Comparison of ENCODE assay signal across 25 cellular contexts in genomic region chr12:58961166-58961565, GRCh38. TPM values are rescaled to one million over a fixed set of nuclear protein-coding genes. Genes with fewer than 3 reads are reported as not detected.
DNase-seq lines count a peak whose midpoint lies in the region; ATAC-seq, FAIRE-seq and TF ChIP-seq lines count a peak whose summit lies in the region.
"Had no signal": no experiment of that assay in that cellular context is flagged by ENCODE, and none has a peak within 500 bp of the region (broad histone marks: within the 10 kb centered on the region; RNA-seq: fewer than 3 reads in every experiment).

No MANE protein-coding gene starts in this region.

- no peak overlapping the region; the same call in 1 of the 2 replicates for H4K5ac ChIP-seq in IMR-90 (ENCODE audit: low read depth, low read length)

- no peaks in the 10 kb centered on the region for H3K9me1 ChIP-seq in IMR-90 (ENCODE audit: insufficient read depth, low read length)

- H3K27ac ChIP-seq in IMR-90 (ENCODE audit: insufficient read depth, low read length): peak overlapping the region; percentile 52; the same call in 1 of the 2 replicates
- no peak overlapping the region for H3K27ac ChIP-seq in neural progenitor cell
- H3K27ac ChIP-seq: A549 had no signal

- no peak for FAIRE-seq in D721Med (lab: Jason Lieb, UNC)
- FAIRE-seq: GM19239, H54, K562 had no signal

- ATAC-seq in IMR-90 (ENCODE audit: low read depth): peak; percentile 54
- ATAC-seq: A549, K562, Panc1 had no signal

- H3K27me3 ChIP-seq in IMR-90 (ENCODE audit: control insufficient read depth, insufficient read depth, low read length): no peaks in the 10 kb centered on the region
- no peaks in the 10 kb centered on the region for H3K27me3 ChIP-seq in neural progenitor cell
- H3K27me3 ChIP-seq: BE2C, MG63, SJCRH30 had no signal

- no peak for TF ChIP-seq CTCF in IMR-90 (conservative IDR thresholded peaks at IDR 0.05; ENCODE audit: low read depth, low read length)
- TF ChIP-seq CTCF in choroid plexus epithelial cell (conservative IDR thresholded peaks at IDR 0.05; ENCODE audit: low read depth, low read length): no peak
- TF ChIP-seq CTCF in neural progenitor cell (IDR thresholded peaks at IDR 0.05): no peak
- no peak for TF ChIP-seq CTCF in D721Med (IDR thresholded peaks at IDR 0.05; ENCODE audit: insufficient read depth, missing control alignments)

- H3K9ac ChIP-seq in IMR-90 (ENCODE audit: low read depth, low read length): no peak overlapping the region
- no peak overlapping the region for H3K9ac ChIP-seq in neural progenitor cell

- H3K36me3 Mint-ChIP-seq in neural progenitor cell: no peaks in the 10 kb centered on the region

- H2BK120ac ChIP-seq in IMR-90 (ENCODE audit: low read depth, low read length): peak overlapping the region; percentile 21

- 0 out of 3 replicates have a peak overlapping the region, but pooled peaks have one; percentile 1 for H2BK15ac ChIP-seq in IMR-90 (ENCODE audit: low read depth, low read length)

- peak; percentile 4 for DNase-seq in IMR-90
- peak; percentile 6 for DNase-seq in choroid plexus epithelial cell (ENCODE audit: low read depth)
- DNase-seq in iris pigment epithelial cell (ENCODE audit: low read depth): peak; percentile 37
- DNase-seq in neural progenitor cell (ENCODE audit: low spot score): peak; percentile 20
- no peak for DNase-seq in activated CD8-positive, alpha-beta memory T cell treated with anti-CD3 and anti-CD28 coated beads for 24 hours
- no peak for DNase-seq in NCI-H1105 (lab: John Stamatoyannopoulos, UW)
- no peak for DNase-seq in D721Med (ENCODE audit: insufficient read length, low spot score)
- no peak for DNase-seq in NCI-H2029 (lab: John Stamatoyannopoulos, UW)
- DNase-seq: BE2C; COR-L47; GDM1; MG63; NCI-H1417 treated with DMSO at 0.1 percent for 48 hours; NCI-H187; NCI-H2107; NCI-H226; NCI-H510A treated with DMSO at 0.1 percent for 48 hours; NCI-H774; NK-92 treated with Interleukin-12 subunit alpha and Interleukin-12 subunit beta, amount 100 ng/mL, for 24 hours had no signal

- H4K20me1 ChIP-seq in IMR-90 (ENCODE audit: insufficient read depth, low read length) (no peaks in the 10 kb centered on the region), neural progenitor cell (ENCODE audit: low read depth) (no peaks in the 10 kb centered on the region)

- peak overlapping the region; percentile 1; the same call in 1 of the 2 replicates for H3K4ac ChIP-seq in IMR-90 (ENCODE audit: low read depth, low read length)

- peaks cover 3% of the 10 kb centered on the region for H3F3A ChIP-seq in neural progenitor cell (ENCODE audit: low read depth)

- H4K8ac ChIP-seq in IMR-90 (ENCODE audit: low read depth in 2 of 2, low read length in 2 of 2): peak overlapping the region; percentile 14 to 88; a peak in 2 of 4 replicates

- H3K4me2 ChIP-seq in IMR-90 (ENCODE audit: low read depth, low read length): no peak overlapping the region
- peak overlapping the region; percentile 50 for H3K4me2 ChIP-seq in neural progenitor cell
- H3K4me2 ChIP-seq: A549 had no signal

- H3K4me1 ChIP-seq in IMR-90 (ENCODE audit: control insufficient read depth, insufficient read depth, low read length) (peaks cover 7% of the 10 kb centered on the region), neural progenitor cell (peaks cover 28% of the 10 kb centered on the region)
- H3K4me1 ChIP-seq: BE2C had no signal

- in situ Hi-C loops in IMR-90 (cut with MboI; ENCODE audit: low sequenced_read_pairs): no loop called here

- no peaks in the 10 kb centered on the region for H3K79me2 ChIP-seq in neural progenitor cell (ENCODE audit: low read depth)

- H3K9me3 ChIP-seq in IMR-90 (ENCODE audit: control insufficient read depth, insufficient read depth, low read length) (no peaks in the 10 kb centered on the region), neural progenitor cell (ENCODE audit: low read depth) (no peaks in the 10 kb centered on the region)
- H3K9me3 ChIP-seq: A549, BE2C, MG63 had no signal

- H2BK20ac ChIP-seq in IMR-90 (ENCODE audit: low read depth, low read length): peak overlapping the region; percentile 30

- CTCF ChIA-PET in IMR-90 (lab: Yijun Ruan, JAX): interaction anchor here (1.3 kb wide), 1 partner anchor 9 kb away, joined by 4 read pairs; no protein-coding TSS in a partner anchor

- H3K14ac ChIP-seq in IMR-90 (replicated peaks; ENCODE audit: low read depth, low read length): no peak overlapping the region; the same call in 1 of the 2 replicates

- H3K36me3 ChIP-seq in IMR-90 (ENCODE audit: control insufficient read depth, insufficient read depth, low read length): no peaks in the 10 kb centered on the region
- no peaks in the 10 kb centered on the region for H3K36me3 ChIP-seq in neural progenitor cell
- H3K36me3 ChIP-seq: BE2C, MG63, SJCRH30 had no signal

- H3K9me3 Mint-ChIP-seq in neural progenitor cell: peaks cover 3% of the 10 kb centered on the region

- H3K23ac ChIP-seq in IMR-90 (ENCODE audit: low read depth, low read length): no peak overlapping the region

- no peak overlapping the region for H2AK9ac ChIP-seq in IMR-90 (replicated peaks; ENCODE audit: low read depth, low read length, poor library complexity)

- TF ChIP-seq POLR2A in IMR-90 (IDR thresholded peaks at IDR 0.05; ENCODE audit: low read depth, low read length): no peak

- peaks cover 28% of the 10 kb centered on the region for H3K4me1 Mint-ChIP-seq in neural progenitor cell

- no peak overlapping the region for H3K56ac ChIP-seq in IMR-90 (ENCODE audit: extremely low read depth, insufficient read depth, low read length)

- POLR2A ChIA-PET in IMR-90 (lab: Charles Lee; ENCODE audit: unreplicated experiment): no interaction called here

- H2AK5ac ChIP-seq in IMR-90 (ENCODE audit: low read depth, low read length): no peak overlapping the region

- no peak overlapping the region for H4K91ac ChIP-seq in IMR-90 (ENCODE audit: insufficient read depth, low read depth, low read length)

- H2AFZ ChIP-seq in IMR-90 (replicated peaks; ENCODE audit: low read length, poor library complexity) (no peak overlapping the region), neural progenitor cell (replicated peaks) (peak overlapping the region; percentile 48)

- H3K27me3 Mint-ChIP-seq in neural progenitor cell (ENCODE audit: insufficient read depth, low read depth): no peaks in the 10 kb centered on the region

- no peak for TF ChIP-seq RAD21 in IMR-90 (IDR thresholded peaks at IDR 0.05; ENCODE audit: low read length)

- no TSS peak for BruUV-seq in IMR-90 (replicated peaks; lab: Mats Ljungman, UMichigan)

- WGBS in IMR-90 (ENCODE audit: extremely low coverage in 2 of 2, insufficient read length in 1 of 2), 2 experiments: no CpG with 5 or more reads among the region's 3 CpGs

- H3K18ac ChIP-seq in IMR-90 (ENCODE audit: low read depth, low read length): peak overlapping the region; percentile 91

- no peak overlapping the region for H3K27ac Mint-ChIP-seq in neural progenitor cell

- dilution Hi-C loops in IMR-90 (cut with HindIII; ENCODE audit: low sequenced_read_pairs, unreplicated experiment): no loop called here

- H2BK5ac ChIP-seq in IMR-90 (ENCODE audit: low read depth, low read length, poor library complexity, severe bottlenecking): no peak overlapping the region

- intact Hi-C loops in IMR-90 (cut with micrococcal nuclease): no loop called here

- no peak overlapping the region for H3K4me3 Mint-ChIP-seq in neural progenitor cell

- no peaks in the 10 kb centered on the region for H3K79me1 ChIP-seq in IMR-90 (ENCODE audit: low read depth in 1 of 2, low read length in 2 of 2)

- H3K4me3 ChIP-seq in IMR-90 (ENCODE audit: insufficient read depth, low read depth, low read length) (no peak overlapping the region), choroid plexus epithelial cell (ENCODE audit: low read depth, low read length) (no peak overlapping the region), neural progenitor cell (no peak overlapping the region)
- H3K4me3 ChIP-seq: A549, K562, MG63, SJCRH30 had no signal

TF ChIP-seq in IMR-90, 13 proteins besides CTCF, POLR2A, EP300 and RAD21:
- TF ChIP-seq NFE2L2 (IDR thresholded peaks at IDR 0.05; ENCODE audit: low read depth, low read length) (no peak), MAZ (IDR thresholded peaks at IDR 0.05; ENCODE audit: borderline replicate concordance, low read depth, low read length) (no peak), FOS (IDR thresholded peaks at IDR 0.05; ENCODE audit: low read depth, low read length) (no peak), MAFK (IDR thresholded peaks at IDR 0.05; ENCODE audit: low read depth, low read length) (no peak), USF2 (IDR thresholded peaks at IDR 0.05; ENCODE audit: low read depth, low read length) (no peak), BHLHE40 (IDR thresholded peaks at IDR 0.05; ENCODE audit: low read depth, low read length) (no peak), CHD1 (IDR thresholded peaks at IDR 0.05; ENCODE audit: low read depth, low read length) (no peak), CEBPB (IDR thresholded peaks at IDR 0.05; ENCODE audit: low read depth, low read length) (no peak), MXI1 (IDR thresholded peaks at IDR 0.05; ENCODE audit: borderline replicate concordance, low read depth, low read length) (no peak)
- TF ChIP-seq, protein P1, sequence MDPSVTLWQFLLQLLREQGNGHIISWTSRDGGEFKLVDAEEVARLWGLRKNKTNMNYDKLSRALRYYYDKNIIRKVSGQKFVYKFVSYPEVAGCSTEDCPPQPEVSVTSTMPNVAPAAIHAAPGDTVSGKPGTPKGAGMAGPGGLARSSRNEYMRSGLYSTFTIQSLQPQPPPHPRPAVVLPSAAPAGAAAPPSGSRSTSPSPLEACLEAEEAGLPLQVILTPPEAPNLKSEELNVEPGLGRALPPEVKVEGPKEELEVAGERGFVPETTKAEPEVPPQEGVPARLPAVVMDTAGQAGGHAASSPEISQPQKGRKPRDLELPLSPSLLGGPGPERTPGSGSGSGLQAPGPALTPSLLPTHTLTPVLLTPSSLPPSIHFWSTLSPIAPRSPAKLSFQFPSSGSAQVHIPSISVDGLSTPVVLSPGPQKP (IDR thresholded peaks at IDR 0.05; ENCODE audit: borderline replicate concordance, low read depth, low read length): no peak

RNA-seq across cellular contexts. Expression of gene LRIG3, which starts 40.9 kb away (rescaled TPM):
- total RNA-seq in IMR-90 (2012; rRNA removed): 63.9 and 71.2 TPM in 2 replicates
- 23.6 and 26.4 TPM in 2 replicates for polyA plus RNA-seq in IMR-90 (2012; rRNA removed)
- 17.8 and 17.9 TPM in 2 replicates for polyA plus RNA-seq in IMR-90 (2012; cell fraction: cytosol; rRNA removed)
- polyA plus RNA-seq in IMR-90 (2012; cell fraction: nucleus; rRNA removed; ENCODE audit: low replicate concordance): 42.5 and 141 TPM in 2 replicates
- total RNA-seq in neural progenitor cell (ENCODE audit: low replicate concordance): 56.2 and 67.5 TPM in 2 replicates
- total RNA-seq: K562 had no signal

Comparison
In these comparisons a context has a peak if more than half of its experiments do, and no peak if none do; other contexts are left out.
1. DNase-seq: peak in IMR-90 (single experiment), choroid plexus epithelial cell (single experiment), iris pigment epithelial cell (single experiment) and neural progenitor cell (single experiment); none in activated CD8-positive, alpha-beta memory T cell treated with anti-CD3 and anti-CD28 coated beads for 24 hours (single experiment), NCI-H1105 (single experiment), D721Med (single experiment) and NCI-H2029 (single experiment).